Comparison of ENCODE assay signal across 8 cellular contexts in genomic region chr2:96739051-96739632, GRCh38. TPM values are rescaled to one million over a fixed set of nuclear protein-coding genes. Genes with fewer than 3 reads are reported as not detected.
DNase-seq lines count a peak whose midpoint lies in the region; ATAC-seq and TF ChIP-seq lines count a peak whose summit lies in the region.

No MANE protein-coding gene starts in this region.

- in situ Hi-C loops in GM23248 (cut with MboI): no loop called here

- 4 to 5% methylated on average over 4 of the region's 4 CpGs for WGBS in GM23248 (ENCODE audit: low coverage in 1 of 2, low lambda C conversion rate in 2 of 2, missing lambda C conversion rate in 2 of 2), 2 experiments
- 21% methylated on average over 4 of the region's 4 CpGs for WGBS in right cardiac atrium

- peaks cover 27% of the 10 kb centered on the region for H3K79me2 ChIP-seq in GM23248 (ENCODE audit: insufficient read depth)

- H3K4me2 ChIP-seq in GM23248 (ENCODE audit: unreplicated experiment) (peak overlapping the region; percentile 92), skeletal muscle satellite cell (ENCODE audit: low read length) (peak overlapping the region; percentile 78)

- intact Hi-C loops in right cardiac atrium (cut with DNase I): loop anchor here in 1 of 4 donors (10.0 kb wide), 1 partner anchor 226 kb away; no protein-coding TSS in a partner anchor

- H3K36me3 ChIP-seq in GM23248 (ENCODE audit: low read depth): peaks cover 17% of the 10 kb centered on the region; the same call in 1 of the 2 replicates
- H3K36me3 ChIP-seq in WERI-Rb-1: peaks cover 22% of the 10 kb centered on the region
- H3K36me3 ChIP-seq in skeletal muscle satellite cell (ENCODE audit: insufficient read depth, low read length): peaks cover 11% of the 10 kb centered on the region

- no peaks in the 10 kb centered on the region for H3F3A ChIP-seq in GM23248 (ENCODE audit: insufficient read depth)

- DNase-seq in GM23248 (peak; percentile 52), WERI-Rb-1 (no peak), right cardiac atrium (no peak), AML-193 (lab: John Stamatoyannopoulos, UW) (no peak)

- peak overlapping the region; percentile 90 for H3K9ac ChIP-seq in GM23248
- H3K9ac ChIP-seq in skeletal muscle satellite cell (ENCODE audit: low read depth, low read length): peak overlapping the region; percentile 86

- no peak for TF ChIP-seq CTCF in WERI-Rb-1 (IDR thresholded peaks at IDR 0.05; ENCODE audit: low read depth, low read length)

- H3K4me3 ChIP-seq in GM23248: peak overlapping the region; percentile 86
- peak overlapping the region; percentile 78 for H3K4me3 ChIP-seq in WERI-Rb-1 (ENCODE audit: low read depth, low read length)
- H3K4me3 ChIP-seq in right cardiac atrium (ENCODE audit: low read length): peak overlapping the region; percentile 81
- peak overlapping the region; percentile 79 for H3K4me3 ChIP-seq in skeletal muscle satellite cell (ENCODE audit: low read length)

- H2AFZ ChIP-seq in GM23248: peak overlapping the region; percentile 94

- H3K27me3 ChIP-seq in GM23248 (replicated peaks; ENCODE audit: insufficient read depth) (no peaks in the 10 kb centered on the region), WERI-Rb-1 (ENCODE audit: insufficient read depth, low read depth, severe bottlenecking) (no peaks in the 10 kb centered on the region), right cardiac atrium (ENCODE audit: control insufficient read depth, insufficient read depth) (no peaks in the 10 kb centered on the region), skeletal muscle satellite cell (ENCODE audit: control insufficient read depth, insufficient read depth, low read length) (no peaks in the 10 kb centered on the region)

- H3K27ac ChIP-seq in GM23248: peak overlapping the region; percentile 52
- peak overlapping the region; percentile 70 for H3K27ac ChIP-seq in WERI-Rb-1
- peak overlapping the region; percentile 37 for H3K27ac ChIP-seq in right cardiac atrium (ENCODE audit: low read length)

- H3K9me3 ChIP-seq in GM23248 (ENCODE audit: low read depth) (no peaks in the 10 kb centered on the region), WERI-Rb-1 (ENCODE audit: severe bottlenecking) (no peaks in the 10 kb centered on the region), right cardiac atrium (ENCODE audit: control insufficient read depth, low read length) (no peaks in the 10 kb centered on the region), skeletal muscle satellite cell (replicated peaks; ENCODE audit: low read length) (no peaks in the 10 kb centered on the region)

- no peaks in the 10 kb centered on the region for H3K9me2 ChIP-seq in GM23248 (ENCODE audit: insufficient read depth)

- H3K4me1 ChIP-seq in GM23248 (ENCODE audit: insufficient read depth) (peaks cover 4% of the 10 kb centered on the region; the same call in 1 of the 2 replicates), right cardiac atrium (ENCODE audit: control insufficient read depth, insufficient read depth, low read length) (peaks cover 2% of the 10 kb centered on the region), skeletal muscle satellite cell (ENCODE audit: control insufficient read depth, insufficient read depth, low read length) (peaks cover 5% of the 10 kb centered on the region)

- ATAC-seq in right cardiac atrium (no peak), HG02571 (IDR thresholded peaks at IDR 0.05; ENCODE audit: unreplicated experiment) (no peak), GM21526 (IDR thresholded peaks at IDR 0.05; ENCODE audit: low FRiP score, unreplicated experiment) (no peak), HG03520 (IDR thresholded peaks at IDR 0.05; ENCODE audit: unreplicated experiment) (no peak)

- H4K20me1 ChIP-seq in GM23248 (ENCODE audit: insufficient read depth): no peaks in the 10 kb centered on the region

RNA-seq across cellular contexts. Expression of gene LMAN2L, which starts 0.7 kb away (rescaled TPM):
- total RNA-seq in GM23248 (2014; rRNA removed; shearing (Covaris generic)): 24.6 and 29.5 TPM in 2 replicates
- 22.3 and 25.5 TPM in 2 replicates for polyA plus RNA-seq in GM23248 (2016; fragmentation: Nextera tagmentation; extraction: Ambion mirVana)
- 10 to 100 TPM; 12.9 to 24.3 (median 19.9) TPM for total RNA-seq in right cardiac atrium
- 16.7 TPM for polyA plus RNA-seq in right cardiac atrium
- total RNA-seq in skeletal muscle satellite cell (2012; rRNA removed): 7.9 TPM in 2 replicates

RNA-seq across cellular contexts. Expression of gene CNNM4, which starts 21.6 kb away (rescaled TPM):
- total RNA-seq in GM23248 (2014; rRNA removed; shearing (Covaris generic)): 4.8 and 6.1 TPM in 2 replicates
- polyA plus RNA-seq in GM23248 (2016; fragmentation: Nextera tagmentation; extraction: Ambion mirVana) (2.4 and 2.8 TPM in 2 replicates), right cardiac atrium (10.4 TPM)
- total RNA-seq in right cardiac atrium: 10 to 100 TPM; 10.4 to 24.9 (median 21.5) TPM
- total RNA-seq in skeletal muscle satellite cell (2012; rRNA removed): 1.7 and 1.8 TPM in 2 replicates
